Comparison of ENCODE assay signal across 9 cellular contexts in the genomic region with DNA sequence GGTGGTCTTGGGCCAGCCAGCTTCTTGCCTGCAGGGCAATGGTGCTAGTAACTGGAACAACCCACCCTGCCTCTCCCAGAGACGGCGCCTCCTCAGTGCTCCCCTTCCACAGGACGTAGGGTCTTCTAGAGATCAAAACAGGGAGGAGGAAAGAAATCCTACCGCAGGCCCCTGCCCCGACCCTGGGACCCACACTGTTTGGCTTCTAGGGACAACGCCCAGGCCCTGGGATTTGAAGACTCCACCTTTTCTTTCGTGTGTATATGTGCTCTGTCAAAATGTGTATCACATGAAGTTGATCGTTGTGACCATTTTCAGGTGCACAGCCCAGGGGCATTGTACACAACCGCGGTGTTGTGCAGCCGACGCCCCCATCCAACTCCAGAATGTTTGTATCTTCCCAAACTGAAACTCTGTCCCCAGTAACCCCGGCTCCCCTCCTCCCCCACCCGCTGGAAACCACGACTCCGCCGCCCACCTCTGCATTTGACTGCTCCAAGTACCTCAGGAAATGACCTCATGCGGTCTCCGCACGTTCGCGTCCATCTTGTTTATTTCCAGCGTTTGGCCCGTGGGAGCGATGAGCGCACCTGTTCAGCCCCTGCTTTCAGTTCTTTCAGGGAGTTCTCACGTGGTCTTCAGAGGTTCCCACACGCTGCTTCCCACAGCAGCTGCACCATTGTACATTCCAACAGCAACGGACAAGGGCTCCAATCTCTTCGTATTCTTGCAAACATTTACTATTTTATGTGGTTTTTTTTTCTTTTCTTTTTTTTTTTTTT. TPM values are rescaled to one million over a fixed set of nuclear protein-coding genes. Genes with fewer than 3 reads are reported as not detected.
A peak's percentile ranks its signal among the peaks of the same experiment; 100 is the strongest.
DNase-seq lines count a peak whose midpoint lies in the region; ATAC-seq and TF ChIP-seq lines count a peak whose summit lies in the region.
"Had no signal": no experiment of that assay in that cellular context is flagged by ENCODE, and none has a peak within 500 bp of the region (broad histone marks: within the 10 kb centered on the region; RNA-seq: fewer than 3 reads in every experiment).

No MANE protein-coding gene starts in this region.

- no peak overlapping the region for H3K4me3 ChIP-seq in brain microvascular endothelial cell (ENCODE audit: low read depth, low read length)

- TF ChIP-seq CTCF in brain microvascular endothelial cell (IDR thresholded peaks at IDR 0.05; ENCODE audit: low read depth, low read length, missing control alignments), result no peak

- ATAC-seq in HG03095 (IDR thresholded peaks at IDR 0.05; ENCODE audit: unreplicated experiment), result peak; percentile 54

- H3K27ac ChIP-seq in brain microvascular endothelial cell, result no peak overlapping the region
- H3K27ac ChIP-seq: epithelial cell of prostate had no signal

- H3K36me3 ChIP-seq in brain microvascular endothelial cell (replicated peaks), result no peaks in the 10 kb centered on the region

- H3K27me3 ChIP-seq in brain microvascular endothelial cell (replicated peaks), result peaks cover 90% of the 10 kb centered on the region

- in situ Hi-C loops in brain microvascular endothelial cell (cut with HindIII; ENCODE audit: low pct_ligation_motif_present, low sequenced_read_pairs), result no loop called here

- DNase-seq in DMS153 (lab: John Stamatoyannopoulos, UW), result peak; percentile 19
- DNase-seq in DMS153 treated with DMSO at 0.1 percent for 48 hours (lab: John Stamatoyannopoulos, UW; ENCODE audit: unreplicated experiment), result no peak
- DNase-seq in RPMI7951 (ENCODE audit: low read depth), result peak; percentile 20
- DNase-seq in activated naive CD4-positive, alpha-beta T cell treated with anti-CD3 and anti-CD28 coated beads, Interleukin-2, amount 50 U/mL, for 16 hours, result peak; percentile 74
- DNase-seq in stimulated activated CD4-positive, alpha-beta T cell treated with anti-CD3 and anti-CD28 coated beads, Interleukin-12 subunit alpha, Interleukin-12 subunit beta, amount 100 ng/mL, for 24 hours (ENCODE audit: low read depth in 2 of 2), result peak; percentile 48 to 60
- no peak for DNase-seq in brain microvascular endothelial cell
- no peak for DNase-seq in amygdala (lab: John Stamatoyannopoulos, UW)

RNA-seq across cellular contexts. Expression of a gene that starts 3.4 kb away (rescaled TPM):
- total RNA-seq in RPMI7951 (2014; rRNA removed; shearing (Covaris generic)), result not detected in 2 replicates

RNA-seq across cellular contexts. Expression of a gene that starts 57.7 kb away (rescaled TPM):
- total RNA-seq in RPMI7951 (2014; rRNA removed; shearing (Covaris generic)), result 4.8 and 6.3 TPM in 2 replicates

Comparison
In these comparisons a context has a peak if more than half of its experiments do, and no peak if none do; other contexts are left out.
1. DNase-seq: peak in DMS153 (single experiment), RPMI7951 (single experiment), activated naive CD4-positive, alpha-beta T cell treated with anti-CD3 and anti-CD28 coated beads, Interleukin-2, amount 50 U/mL, for 16 hours (single experiment) and stimulated activated CD4-positive, alpha-beta T cell treated with anti-CD3 and anti-CD28 coated beads, Interleukin-12 subunit alpha, Interleukin-12 subunit beta, amount 100 ng/mL, for 24 hours (2 of 2); none in DMS153 treated with DMSO at 0.1 percent for 48 hours (single experiment), brain microvascular endothelial cell (single experiment) and amygdala (0 of 56).